In the genomic region with DNA sequence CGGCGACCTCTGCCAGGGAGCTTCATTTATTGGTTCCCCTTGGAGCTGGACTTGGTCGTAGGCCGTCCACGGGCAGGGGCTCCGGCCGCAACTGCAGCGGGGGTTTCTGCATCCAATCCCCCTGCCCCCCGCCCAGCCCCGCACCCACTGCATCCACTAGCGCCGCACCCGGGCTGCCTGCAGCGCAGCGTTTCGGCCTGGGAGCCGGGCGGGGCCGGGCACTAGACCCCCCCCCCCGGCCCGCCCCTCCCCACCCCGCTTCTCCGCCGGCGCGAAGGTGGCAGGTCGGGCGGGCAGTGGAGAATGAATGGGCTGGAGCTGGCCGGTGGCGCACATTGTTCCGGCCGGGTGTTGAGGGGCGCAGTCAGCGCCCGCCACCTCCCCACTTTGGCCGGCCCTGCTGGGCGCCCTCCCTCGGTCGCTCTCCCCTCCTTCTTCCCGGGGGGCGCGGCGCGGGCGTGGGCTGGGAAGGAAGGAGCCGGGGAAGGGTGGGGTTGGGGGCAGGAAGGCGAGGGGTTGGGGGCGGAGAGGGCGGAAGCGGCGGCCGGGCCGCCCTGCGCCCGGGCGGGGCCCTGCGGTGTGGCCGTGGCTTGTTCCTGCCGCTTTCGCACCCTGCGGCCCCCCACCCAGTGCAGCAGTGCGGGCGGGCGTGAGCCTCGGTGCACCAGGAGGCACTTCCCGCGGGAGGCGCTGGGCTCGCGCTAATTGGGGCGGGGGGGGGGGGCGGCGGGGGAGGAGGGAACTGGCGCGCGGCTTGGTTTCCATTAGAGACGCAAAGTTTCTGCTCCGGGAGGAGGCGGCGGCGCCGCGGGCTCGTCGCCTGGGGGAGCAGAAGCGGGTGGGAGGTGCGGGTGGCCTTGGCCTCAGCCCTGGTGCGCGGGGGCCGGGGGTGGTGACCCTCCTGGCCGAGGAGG, we compare ENCODE assay signal across 1 cellular context.
TF ChIP-seq lines count a peak whose summit lies in the region.

No MANE protein-coding gene starts in this region.

TF ChIP-seq in HepG2, 621 proteins besides CTCF, POLR2A, EP300 and RAD21 (continued from another document and continues in another):
- TF ChIP-seq, protein P1, sequence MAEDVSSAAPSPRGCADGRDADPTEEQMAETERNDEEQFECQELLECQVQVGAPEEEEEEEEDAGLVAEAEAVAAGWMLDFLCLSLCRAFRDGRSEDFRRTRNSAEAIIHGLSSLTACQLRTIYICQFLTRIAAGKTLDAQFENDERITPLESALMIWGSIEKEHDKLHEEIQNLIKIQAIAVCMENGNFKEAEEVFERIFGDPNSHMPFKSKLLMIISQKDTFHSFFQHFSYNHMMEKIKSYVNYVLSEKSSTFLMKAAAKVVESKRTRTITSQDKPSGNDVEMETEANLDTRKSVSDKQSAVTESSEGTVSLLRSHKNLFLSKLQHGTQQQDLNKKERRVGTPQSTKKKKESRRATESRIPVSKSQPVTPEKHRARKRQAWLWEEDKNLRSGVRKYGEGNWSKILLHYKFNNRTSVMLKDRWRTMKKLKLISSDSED (CRISPR knock-in tag; IDR thresholded peaks at IDR 0.05) = no peak
- TF ChIP-seq GABPB1 (CRISPR knock-in tag; IDR thresholded peaks at IDR 0.05) (peak; percentile 43; the same call in 1 of the 2 replicates), ZFP36L2 (CRISPR knock-in tag; IDR thresholded peaks at IDR 0.05) (no peak), ZNF83 (CRISPR knock-in tag; IDR thresholded peaks at IDR 0.05; ENCODE audit: borderline replicate concordance) (no peak), POLR2AphosphoS5 (IDR thresholded peaks at IDR 0.05; ENCODE audit: low read depth, low read length) (no peak), HOXA7 (CRISPR knock-in tag; IDR thresholded peaks at IDR 0.05) (no peak), SIX4 (CRISPR knock-in tag; IDR thresholded peaks at IDR 0.05) (no peak), ZNF660 (CRISPR knock-in tag; IDR thresholded peaks at IDR 0.05; ENCODE audit: borderline replicate concordance, low read depth) (no peak), NBN (conservative IDR thresholded peaks at IDR 0.05) (no peak), HIVEP1 (CRISPR knock-in tag; IDR thresholded peaks at IDR 0.05) (no peak), KLF6 (CRISPR knock-in tag; IDR thresholded peaks at IDR 0.05) (no peak), ZNF629 (CRISPR knock-in tag; conservative IDR thresholded peaks at IDR 0.05) (no peak), MIXL1 (CRISPR knock-in tag; IDR thresholded peaks at IDR 0.05) (no peak), ZNF570 (CRISPR knock-in tag; IDR thresholded peaks at IDR 0.05; ENCODE audit: borderline replicate concordance) (no peak), MXD4 (CRISPR knock-in tag; IDR thresholded peaks at IDR 0.05) (no peak), NAIF1 (CRISPR knock-in tag; IDR thresholded peaks at IDR 0.05; ENCODE audit: borderline replicate concordance) (no peak), ASH2L (IDR thresholded peaks at IDR 0.05; ENCODE audit: insufficient read length, low read depth, low read length) (no peak), ZNF883 (CRISPR knock-in tag; IDR thresholded peaks at IDR 0.05; ENCODE audit: not compliant biosample characterization) (no peak), WIZ (CRISPR knock-in tag; IDR thresholded peaks at IDR 0.05) (no peak)
- TF ChIP-seq, protein P2, sequence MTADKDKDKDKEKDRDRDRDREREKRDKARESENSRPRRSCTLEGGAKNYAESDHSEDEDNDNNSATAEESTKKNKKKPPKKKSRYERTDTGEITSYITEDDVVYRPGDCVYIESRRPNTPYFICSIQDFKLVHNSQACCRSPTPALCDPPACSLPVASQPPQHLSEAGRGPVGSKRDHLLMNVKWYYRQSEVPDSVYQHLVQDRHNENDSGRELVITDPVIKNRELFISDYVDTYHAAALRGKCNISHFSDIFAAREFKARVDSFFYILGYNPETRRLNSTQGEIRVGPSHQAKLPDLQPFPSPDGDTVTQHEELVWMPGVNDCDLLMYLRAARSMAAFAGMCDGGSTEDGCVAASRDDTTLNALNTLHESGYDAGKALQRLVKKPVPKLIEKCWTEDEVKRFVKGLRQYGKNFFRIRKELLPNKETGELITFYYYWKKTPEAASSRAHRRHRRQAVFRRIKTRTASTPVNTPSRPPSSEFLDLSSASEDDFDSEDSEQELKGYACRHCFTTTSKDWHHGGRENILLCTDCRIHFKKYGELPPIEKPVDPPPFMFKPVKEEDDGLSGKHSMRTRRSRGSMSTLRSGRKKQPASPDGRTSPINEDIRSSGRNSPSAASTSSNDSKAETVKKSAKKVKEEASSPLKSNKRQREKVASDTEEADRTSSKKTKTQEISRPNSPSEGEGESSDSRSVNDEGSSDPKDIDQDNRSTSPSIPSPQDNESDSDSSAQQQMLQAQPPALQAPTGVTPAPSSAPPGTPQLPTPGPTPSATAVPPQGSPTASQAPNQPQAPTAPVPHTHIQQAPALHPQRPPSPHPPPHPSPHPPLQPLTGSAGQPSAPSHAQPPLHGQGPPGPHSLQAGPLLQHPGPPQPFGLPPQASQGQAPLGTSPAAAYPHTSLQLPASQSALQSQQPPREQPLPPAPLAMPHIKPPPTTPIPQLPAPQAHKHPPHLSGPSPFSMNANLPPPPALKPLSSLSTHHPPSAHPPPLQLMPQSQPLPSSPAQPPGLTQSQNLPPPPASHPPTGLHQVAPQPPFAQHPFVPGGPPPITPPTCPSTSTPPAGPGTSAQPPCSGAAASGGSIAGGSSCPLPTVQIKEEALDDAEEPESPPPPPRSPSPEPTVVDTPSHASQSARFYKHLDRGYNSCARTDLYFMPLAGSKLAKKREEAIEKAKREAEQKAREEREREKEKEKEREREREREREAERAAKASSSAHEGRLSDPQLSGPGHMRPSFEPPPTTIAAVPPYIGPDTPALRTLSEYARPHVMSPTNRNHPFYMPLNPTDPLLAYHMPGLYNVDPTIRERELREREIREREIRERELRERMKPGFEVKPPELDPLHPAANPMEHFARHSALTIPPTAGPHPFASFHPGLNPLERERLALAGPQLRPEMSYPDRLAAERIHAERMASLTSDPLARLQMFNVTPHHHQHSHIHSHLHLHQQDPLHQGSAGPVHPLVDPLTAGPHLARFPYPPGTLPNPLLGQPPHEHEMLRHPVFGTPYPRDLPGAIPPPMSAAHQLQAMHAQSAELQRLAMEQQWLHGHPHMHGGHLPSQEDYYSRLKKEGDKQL (CRISPR knock-in tag; IDR thresholded peaks at IDR 0.05; ENCODE audit: low read depth) = no peak
- TF ChIP-seq, protein P3, sequence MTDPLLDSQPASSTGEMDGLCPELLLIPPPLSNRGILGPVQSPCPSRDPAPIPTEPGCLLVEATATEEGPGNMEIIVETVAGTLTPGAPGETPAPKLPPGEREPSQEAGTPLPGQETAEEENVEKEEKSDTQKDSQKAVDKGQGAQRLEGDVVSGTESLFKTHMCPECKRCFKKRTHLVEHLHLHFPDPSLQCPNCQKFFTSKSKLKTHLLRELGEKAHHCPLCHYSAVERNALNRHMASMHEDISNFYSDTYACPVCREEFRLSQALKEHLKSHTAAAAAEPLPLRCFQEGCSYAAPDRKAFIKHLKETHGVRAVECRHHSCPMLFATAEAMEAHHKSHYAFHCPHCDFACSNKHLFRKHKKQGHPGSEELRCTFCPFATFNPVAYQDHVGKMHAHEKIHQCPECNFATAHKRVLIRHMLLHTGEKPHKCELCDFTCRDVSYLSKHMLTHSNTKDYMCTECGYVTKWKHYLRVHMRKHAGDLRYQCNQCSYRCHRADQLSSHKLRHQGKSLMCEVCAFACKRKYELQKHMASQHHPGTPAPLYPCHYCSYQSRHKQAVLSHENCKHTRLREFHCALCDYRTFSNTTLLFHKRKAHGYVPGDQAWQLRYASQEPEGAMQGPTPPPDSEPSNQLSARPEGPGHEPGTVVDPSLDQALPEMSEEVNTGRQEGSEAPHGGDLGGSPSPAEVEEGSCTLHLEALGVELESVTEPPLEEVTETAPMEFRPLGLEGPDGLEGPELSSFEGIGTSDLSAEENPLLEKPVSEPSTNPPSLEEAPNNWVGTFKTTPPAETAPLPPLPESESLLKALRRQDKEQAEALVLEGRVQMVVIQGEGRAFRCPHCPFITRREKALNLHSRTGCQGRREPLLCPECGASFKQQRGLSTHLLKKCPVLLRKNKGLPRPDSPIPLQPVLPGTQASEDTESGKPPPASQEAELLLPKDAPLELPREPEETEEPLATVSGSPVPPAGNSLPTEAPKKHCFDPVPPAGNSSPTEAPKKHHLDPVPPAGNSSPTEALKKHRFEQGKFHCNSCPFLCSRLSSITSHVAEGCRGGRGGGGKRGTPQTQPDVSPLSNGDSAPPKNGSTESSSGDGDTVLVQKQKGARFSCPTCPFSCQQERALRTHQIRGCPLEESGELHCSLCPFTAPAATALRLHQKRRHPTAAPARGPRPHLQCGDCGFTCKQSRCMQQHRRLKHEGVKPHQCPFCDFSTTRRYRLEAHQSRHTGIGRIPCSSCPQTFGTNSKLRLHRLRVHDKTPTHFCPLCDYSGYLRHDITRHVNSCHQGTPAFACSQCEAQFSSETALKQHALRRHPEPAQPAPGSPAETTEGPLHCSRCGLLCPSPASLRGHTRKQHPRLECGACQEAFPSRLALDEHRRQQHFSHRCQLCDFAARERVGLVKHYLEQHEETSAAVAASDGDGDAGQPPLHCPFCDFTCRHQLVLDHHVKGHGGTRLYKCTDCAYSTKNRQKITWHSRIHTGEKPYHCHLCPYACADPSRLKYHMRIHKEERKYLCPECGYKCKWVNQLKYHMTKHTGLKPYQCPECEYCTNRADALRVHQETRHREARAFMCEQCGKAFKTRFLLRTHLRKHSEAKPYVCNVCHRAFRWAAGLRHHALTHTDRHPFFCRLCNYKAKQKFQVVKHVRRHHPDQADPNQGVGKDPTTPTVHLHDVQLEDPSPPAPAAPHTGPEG (CRISPR knock-in tag; IDR thresholded peaks at IDR 0.05) = peak; percentile 68; the same call in 1 of the 2 replicates
- TF ChIP-seq, protein P4, sequence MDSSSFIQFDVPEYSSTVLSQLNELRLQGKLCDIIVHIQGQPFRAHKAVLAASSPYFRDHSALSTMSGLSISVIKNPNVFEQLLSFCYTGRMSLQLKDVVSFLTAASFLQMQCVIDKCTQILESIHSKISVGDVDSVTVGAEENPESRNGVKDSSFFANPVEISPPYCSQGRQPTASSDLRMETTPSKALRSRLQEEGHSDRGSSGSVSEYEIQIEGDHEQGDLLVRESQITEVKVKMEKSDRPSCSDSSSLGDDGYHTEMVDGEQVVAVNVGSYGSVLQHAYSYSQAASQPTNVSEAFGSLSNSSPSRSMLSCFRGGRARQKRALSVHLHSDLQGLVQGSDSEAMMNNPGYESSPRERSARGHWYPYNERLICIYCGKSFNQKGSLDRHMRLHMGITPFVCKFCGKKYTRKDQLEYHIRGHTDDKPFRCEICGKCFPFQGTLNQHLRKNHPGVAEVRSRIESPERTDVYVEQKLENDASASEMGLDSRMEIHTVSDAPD (CRISPR knock-in tag; IDR thresholded peaks at IDR 0.05) = no peak
- TF ChIP-seq, protein P5, sequence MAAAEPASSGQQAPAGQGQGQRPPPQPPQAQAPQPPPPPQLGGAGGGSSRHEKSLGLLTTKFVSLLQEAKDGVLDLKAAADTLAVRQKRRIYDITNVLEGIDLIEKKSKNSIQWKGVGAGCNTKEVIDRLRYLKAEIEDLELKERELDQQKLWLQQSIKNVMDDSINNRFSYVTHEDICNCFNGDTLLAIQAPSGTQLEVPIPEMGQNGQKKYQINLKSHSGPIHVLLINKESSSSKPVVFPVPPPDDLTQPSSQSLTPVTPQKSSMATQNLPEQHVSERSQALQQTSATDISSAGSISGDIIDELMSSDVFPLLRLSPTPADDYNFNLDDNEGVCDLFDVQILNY (CRISPR knock-in tag; conservative IDR thresholded peaks at IDR 0.05) = no peak
- TF ChIP-seq, protein P6, sequence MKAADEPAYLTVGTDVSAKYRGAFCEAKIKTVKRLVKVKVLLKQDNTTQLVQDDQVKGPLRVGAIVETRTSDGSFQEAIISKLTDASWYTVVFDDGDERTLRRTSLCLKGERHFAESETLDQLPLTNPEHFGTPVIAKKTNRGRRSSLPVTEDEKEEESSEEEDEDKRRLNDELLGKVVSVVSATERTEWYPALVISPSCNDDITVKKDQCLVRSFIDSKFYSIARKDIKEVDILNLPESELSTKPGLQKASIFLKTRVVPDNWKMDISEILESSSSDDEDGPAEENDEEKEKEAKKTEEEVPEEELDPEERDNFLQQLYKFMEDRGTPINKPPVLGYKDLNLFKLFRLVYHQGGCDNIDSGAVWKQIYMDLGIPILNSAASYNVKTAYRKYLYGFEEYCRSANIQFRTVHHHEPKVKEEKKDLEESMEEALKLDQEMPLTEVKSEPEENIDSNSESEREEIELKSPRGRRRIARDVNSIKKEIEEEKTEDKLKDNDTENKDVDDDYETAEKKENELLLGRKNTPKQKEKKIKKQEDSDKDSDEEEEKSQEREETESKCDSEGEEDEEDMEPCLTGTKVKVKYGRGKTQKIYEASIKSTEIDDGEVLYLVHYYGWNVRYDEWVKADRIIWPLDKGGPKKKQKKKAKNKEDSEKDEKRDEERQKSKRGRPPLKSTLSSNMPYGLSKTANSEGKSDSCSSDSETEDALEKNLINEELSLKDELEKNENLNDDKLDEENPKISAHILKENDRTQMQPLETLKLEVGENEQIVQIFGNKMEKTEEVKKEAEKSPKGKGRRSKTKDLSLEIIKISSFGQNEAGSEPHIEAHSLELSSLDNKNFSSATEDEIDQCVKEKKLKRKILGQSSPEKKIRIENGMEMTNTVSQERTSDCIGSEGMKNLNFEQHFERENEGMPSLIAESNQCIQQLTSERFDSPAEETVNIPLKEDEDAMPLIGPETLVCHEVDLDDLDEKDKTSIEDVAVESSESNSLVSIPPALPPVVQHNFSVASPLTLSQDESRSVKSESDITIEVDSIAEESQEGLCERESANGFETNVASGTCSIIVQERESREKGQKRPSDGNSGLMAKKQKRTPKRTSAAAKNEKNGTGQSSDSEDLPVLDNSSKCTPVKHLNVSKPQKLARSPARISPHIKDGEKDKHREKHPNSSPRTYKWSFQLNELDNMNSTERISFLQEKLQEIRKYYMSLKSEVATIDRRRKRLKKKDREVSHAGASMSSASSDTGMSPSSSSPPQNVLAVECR (CRISPR knock-in tag; IDR thresholded peaks at IDR 0.05; ENCODE audit: borderline replicate concordance) = peak; percentile 39; the same call in 1 of the 2 replicates
- TF ChIP-seq, protein P7, sequence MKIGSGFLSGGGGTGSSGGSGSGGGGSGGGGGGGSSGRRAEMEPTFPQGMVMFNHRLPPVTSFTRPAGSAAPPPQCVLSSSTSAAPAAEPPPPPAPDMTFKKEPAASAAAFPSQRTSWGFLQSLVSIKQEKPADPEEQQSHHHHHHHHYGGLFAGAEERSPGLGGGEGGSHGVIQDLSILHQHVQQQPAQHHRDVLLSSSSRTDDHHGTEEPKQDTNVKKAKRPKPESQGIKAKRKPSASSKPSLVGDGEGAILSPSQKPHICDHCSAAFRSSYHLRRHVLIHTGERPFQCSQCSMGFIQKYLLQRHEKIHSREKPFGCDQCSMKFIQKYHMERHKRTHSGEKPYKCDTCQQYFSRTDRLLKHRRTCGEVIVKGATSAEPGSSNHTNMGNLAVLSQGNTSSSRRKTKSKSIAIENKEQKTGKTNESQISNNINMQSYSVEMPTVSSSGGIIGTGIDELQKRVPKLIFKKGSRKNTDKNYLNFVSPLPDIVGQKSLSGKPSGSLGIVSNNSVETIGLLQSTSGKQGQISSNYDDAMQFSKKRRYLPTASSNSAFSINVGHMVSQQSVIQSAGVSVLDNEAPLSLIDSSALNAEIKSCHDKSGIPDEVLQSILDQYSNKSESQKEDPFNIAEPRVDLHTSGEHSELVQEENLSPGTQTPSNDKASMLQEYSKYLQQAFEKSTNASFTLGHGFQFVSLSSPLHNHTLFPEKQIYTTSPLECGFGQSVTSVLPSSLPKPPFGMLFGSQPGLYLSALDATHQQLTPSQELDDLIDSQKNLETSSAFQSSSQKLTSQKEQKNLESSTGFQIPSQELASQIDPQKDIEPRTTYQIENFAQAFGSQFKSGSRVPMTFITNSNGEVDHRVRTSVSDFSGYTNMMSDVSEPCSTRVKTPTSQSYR (CRISPR knock-in tag; IDR thresholded peaks at IDR 0.05; ENCODE audit: borderline replicate concordance) = no peak
